In genomic region chr1:225207791-225208190, GRCh38 we compare ENCODE assay signal across 27 cellular contexts.
"Had no signal": no experiment of that assay in that cellular context is flagged by ENCODE, and none has a peak within 500 bp of the region (broad histone marks: within the 10 kb centered on the region; RNA-seq: fewer than 3 reads in every experiment).

No MANE protein-coding gene starts in this region.

- ATAC-seq: stimulated activated effector memory CD8-positive, alpha-beta T cell treated with anti-CD3 and anti-CD28 coated beads, Interleukin-12 subunit alpha, Interleukin-12 subunit beta, amount 100 ng/mL, for 72 hours; stimulated activated memory B cell treated with anti-CD40 and anti-IgM and Interleukin-4, amounts not matched to agents 10 μg/mL and 1 μg/mL and 100 μg/mL, for 72 hours; stimulated activated naive B cell treated with anti-CD40 and anti-IgM and Interleukin-4, amounts not matched to agents 10 μg/mL and 1 μg/mL and 100 μg/mL, for 72 hours; stimulated activated naive CD8-positive, alpha-beta T cell treated with anti-CD3 and anti-CD28 coated beads, Interleukin-15, amount 100 ng/mL, for 72 hours; stimulated activated naive CD8-positive, alpha-beta T cell treated with anti-CD3 and anti-CD28 coated beads, Interleukin-15, Interleukin-2, amounts not matched to agents 100 U/mL and 50 U/mL, for 24 hours; upper lobe of right lung had no signal

- H3K4me1 ChIP-seq: stomach, suprapubic skin, testis, thyroid gland, tibial artery, tibial nerve, transverse colon, upper lobe of left lung, upper lobe of right lung, uterus, vagina had no signal

- H3K9me3 ChIP-seq: testis, thoracic aorta, thyroid gland, upper lobe of right lung, uterus, vagina had no signal

- H3K27me3 ChIP-seq: stomach, suprapubic skin, testis, thyroid gland, tibial artery, tibial nerve, transverse colon, upper lobe of left lung, upper lobe of right lung, uterus, vagina had no signal

- H3K4me3 ChIP-seq: stomach, suprapubic skin, testis, thoracic aorta, thyroid gland, tibial artery, tibial nerve, transverse colon, upper lobe of left lung, upper lobe of right lung, uterus, vagina had no signal

- FAIRE-seq: urothelium cell line had no signal

- H3K36me3 ChIP-seq: stomach, suprapubic skin, thoracic aorta, thyroid gland, tibial artery, tibial nerve, transverse colon, upper lobe of left lung, upper lobe of right lung, uterus, vagina had no signal

- H3K27ac ChIP-seq: stomach, suprapubic skin, testis, thoracic aorta, thyroid gland, tibial artery, tibial nerve, transverse colon, upper lobe of left lung, upper lobe of right lung, uterus, vagina had no signal

- DNase-seq: stimulated activated CD4-positive, alpha-beta T cell treated with anti-CD3 and anti-CD28 coated beads, Interleukin-2, amount 100 ng/mL, for 48 hours; stimulated activated CD4-positive, alpha-beta T cell treated with anti-CD3 and anti-CD28 coated beads, Interleukin-4, amount 100 ng/mL, for 1 hour; stimulated activated CD4-positive, alpha-beta T cell treated with anti-CD3 and anti-CD28 coated beads, Interleukin-4, amount 100 ng/mL, for 24 hours; stimulated activated CD4-positive, alpha-beta T cell treated with anti-CD3 and anti-CD28 coated beads, Interleukin-4, amount 100 ng/mL, for 4 hours; stimulated activated CD8-positive, alpha-beta memory T cell treated with anti-CD3 and anti-CD28 coated beads, Interleukin-4, amount 100 ng/mL, for 48 hours; stimulated activated naive B cell treated with anti-CD40 and anti-IgM and Interleukin-4, amounts not matched to agents 10 μg/mL and 1 μg/mL and 100 μg/mL, for 72 hours; stimulated activated naive CD4-positive, alpha-beta T cell; stimulated activated naive CD4-positive, alpha-beta T cell treated with Interleukin-2 at 50 U/mL for 16 hours; stimulated activated naive CD8-positive, alpha-beta T cell treated with anti-CD3 and anti-CD28 coated beads, Interleukin-15, amount 100 ng/mL, for 72 hours; stimulated activated naive CD8-positive, alpha-beta T cell treated with anti-CD3 and anti-CD28 coated beads, Interleukin-15, Interleukin-2, amounts not matched to agents 100 U/mL and 50 U/mL, for 24 hours; stomach; substantia nigra; testis; thyroid gland; tibial artery; transverse colon; trophoblast cell; upper lobe of left lung; upper lobe of right lung; uterus had no signal
